Comparison of ENCODE assay signal across 12 cellular contexts in the genomic region with DNA sequence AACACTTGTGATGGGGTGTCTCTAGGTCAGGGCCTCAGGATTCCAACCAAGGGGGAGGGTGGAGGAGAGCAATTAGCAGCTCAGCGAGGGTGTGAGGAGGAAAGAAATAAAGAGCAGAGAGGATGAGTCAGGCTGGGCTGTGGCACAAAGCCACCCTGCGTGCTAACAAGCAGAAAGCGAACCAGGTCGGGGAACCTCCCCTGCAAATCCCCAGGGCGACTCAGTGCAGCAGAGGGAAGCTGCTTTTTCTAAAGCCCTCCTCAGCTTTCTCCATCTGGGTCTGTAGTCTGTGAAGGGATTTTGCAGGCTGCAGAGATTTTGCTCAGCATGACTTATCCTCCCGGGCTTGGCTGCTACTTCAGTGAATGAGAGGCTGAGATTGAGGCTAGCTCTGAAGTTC. TPM values are rescaled to one million over a fixed set of nuclear protein-coding genes. Genes with fewer than 3 reads are reported as not detected.
DNase-seq lines count a peak whose midpoint lies in the region; ATAC-seq and TF ChIP-seq lines count a peak whose summit lies in the region.
"Had no signal": no experiment of that assay in that cellular context is flagged by ENCODE, and none has a peak within 500 bp of the region (broad histone marks: within the 10 kb centered on the region; RNA-seq: fewer than 3 reads in every experiment).

No MANE protein-coding gene starts in this region.

- peaks cover 6% of the 10 kb centered on the region for H3K27me3 ChIP-seq in brain microvascular endothelial cell (replicated peaks)

- ATAC-seq in HG03432 (IDR thresholded peaks at IDR 0.05; ENCODE audit: unreplicated experiment) (peak; percentile 85), mucosa of descending colon (peak; percentile 75), GM18873 (IDR thresholded peaks at IDR 0.05; ENCODE audit: low FRiP score, unreplicated experiment) (no peak), GM21576 (IDR thresholded peaks at IDR 0.05; ENCODE audit: unreplicated experiment) (no peak)

- intact Hi-C loops in mucosa of descending colon (cut with DNase I, micrococcal nuclease), result no loop called here

- TF ChIP-seq CTCF in brain microvascular endothelial cell (IDR thresholded peaks at IDR 0.05; ENCODE audit: low read depth, low read length, missing control alignments), result no peak
- TF ChIP-seq CTCF in mucosa of descending colon (IDR thresholded peaks at IDR 0.05), result no peak

- no peaks in the 10 kb centered on the region for H3K9me3 ChIP-seq in mucosa of descending colon

- peaks cover 5% of the 10 kb centered on the region for H3K4me1 ChIP-seq in mucosa of descending colon (ENCODE audit: low read depth)

- H3K4me3 ChIP-seq in brain microvascular endothelial cell (ENCODE audit: low read depth, low read length), result no peak overlapping the region
- H3K4me3 ChIP-seq in mucosa of descending colon, result no peak overlapping the region

- in situ Hi-C loops in brain microvascular endothelial cell (cut with HindIII; ENCODE audit: low pct_ligation_motif_present, low sequenced_read_pairs), result no loop called here

- no peaks in the 10 kb centered on the region for H3K36me3 ChIP-seq in brain microvascular endothelial cell (replicated peaks)
- H3K36me3 ChIP-seq in mucosa of descending colon (ENCODE audit: low read depth), result no peaks in the 10 kb centered on the region

- DNase-seq in COLO829 (ENCODE audit: low spot score) (peak; percentile 19), brain microvascular endothelial cell (peak; percentile 5), mucosa of descending colon (peak; percentile 24 to 63 (median 25)), DMS153 treated with DMSO at 0.1 percent for 48 hours (lab: John Stamatoyannopoulos, UW; ENCODE audit: unreplicated experiment) (no peak), NCI-H1092 treated with DMSO at 0.1 percent for 48 hours (lab: John Stamatoyannopoulos, UW) (no peak)
- DNase-seq: DND-41 had no signal

- no peak overlapping the region for H3K27ac ChIP-seq in brain microvascular endothelial cell

RNA-seq across cellular contexts. Expression of gene SPO11, which starts 6.6 kb away (rescaled TPM):
- not detected for total RNA-seq in mucosa of descending colon
- total RNA-seq: frontal cortex, pulmonary artery endothelial cell, temporal lobe had no signal

RNA-seq across cellular contexts. Expression of gene RAE1, which starts 28.0 kb away (rescaled TPM):
- 10 to 100 TPM; 17.6 to 21.0 (median 19.9) TPM for total RNA-seq in mucosa of descending colon

RNA-seq across cellular contexts. Expression of gene BMP7, which starts 56.6 kb away (rescaled TPM):
- 1 to 10 TPM; 1.7 to 2.8 (median 2.0) TPM for total RNA-seq in mucosa of descending colon
- total RNA-seq: pulmonary artery endothelial cell had no signal

Comparison
In these comparisons a context has a peak if more than half of its experiments do, and no peak if none do; other contexts are left out.
1. DNase-seq: peak in COLO829 (single experiment), brain microvascular endothelial cell (single experiment) and mucosa of descending colon (3 of 3); none in DMS153 treated with DMSO at 0.1 percent for 48 hours (single experiment) and NCI-H1092 treated with DMSO at 0.1 percent for 48 hours (single experiment).
2. ATAC-seq: peak in HG03432 (single experiment) and mucosa of descending colon (single experiment); none in GM18873 (single experiment) and GM21576 (single experiment).